Comparison of ENCODE assay signal across 8 cellular contexts in the genomic region with DNA sequence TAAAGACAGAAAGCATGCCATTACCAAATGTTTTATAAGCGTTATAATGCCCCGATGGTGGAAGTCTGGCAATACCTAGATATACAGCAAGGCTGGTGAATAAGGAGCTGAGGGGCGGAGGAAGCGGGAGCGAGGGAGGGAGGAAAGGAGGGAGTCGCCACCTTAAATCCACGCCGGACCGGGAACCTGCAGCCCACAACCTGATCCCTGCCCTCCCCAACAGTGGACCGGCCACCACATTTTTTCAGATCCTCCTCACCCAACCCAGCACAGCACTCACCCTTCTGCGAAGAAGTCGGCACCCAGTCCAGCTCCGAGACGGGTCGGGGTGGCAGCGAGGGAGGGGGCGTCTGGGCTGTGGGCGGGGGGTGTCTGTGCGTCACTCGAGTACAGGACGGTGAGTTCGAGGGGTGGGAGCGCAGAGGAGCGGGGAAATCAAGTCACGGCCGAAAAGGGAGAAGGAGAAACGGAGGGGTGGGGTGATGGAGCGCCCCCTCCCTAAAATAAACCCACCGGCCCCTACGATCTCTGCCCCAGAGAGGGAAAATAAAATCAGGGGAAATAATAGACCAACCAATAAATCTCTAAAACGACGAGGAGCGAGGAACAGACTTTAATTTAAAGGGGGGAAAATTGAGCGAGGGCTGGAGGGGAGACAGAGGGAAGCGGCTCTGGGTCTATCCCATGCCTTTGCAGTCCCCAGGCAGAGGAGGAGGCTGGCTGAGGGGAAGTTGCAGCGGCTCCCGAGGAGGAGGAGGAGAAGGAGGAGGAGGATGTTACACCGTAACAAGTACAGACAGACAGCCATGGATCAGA.
DNase-seq lines count a peak whose midpoint lies in the region; ATAC-seq, FAIRE-seq and TF ChIP-seq lines count a peak whose summit lies in the region.

No MANE protein-coding gene starts in this region.

- no peaks in the 10 kb centered on the region for H3K36me3 ChIP-seq in OCI-LY1 (ENCODE audit: insufficient read depth, low read length)

- peak; percentile 28 for FAIRE-seq in GM12891 (lab: Jason Lieb, UNC)

- no peak overlapping the region for H2AFZ ChIP-seq in OCI-LY1 (ENCODE audit: low read length)

- peaks cover 13 to 32% (median 26%) of the 10 kb centered on the region in 4 donors for H3K4me1 Mint-ChIP-seq in naive thymus-derived CD8-positive, alpha-beta T cell

- H3K9me3 Mint-ChIP-seq in naive thymus-derived CD8-positive, alpha-beta T cell, result no peaks in the 10 kb centered on the region

- H3K27me3 ChIP-seq in OCI-LY1 (ENCODE audit: insufficient read depth, low read length), result no peaks in the 10 kb centered on the region

- H3K27me3 Mint-ChIP-seq in naive thymus-derived CD8-positive, alpha-beta T cell, result no peaks in the 10 kb centered on the region

- no peak for TF ChIP-seq POLR2A in GM12891 (IDR thresholded peaks at IDR 0.05; ENCODE audit: low read depth, low read length)

- H4K20me1 ChIP-seq in OCI-LY1 (ENCODE audit: insufficient read depth, low read length), result no peaks in the 10 kb centered on the region

- POLR2A ChIA-PET in naive thymus-derived CD8-positive, alpha-beta T cell (lab: Charles Lee), result interaction anchor here (0.6 to 7.0 kb wide), 31 partner anchors 9 to 226 kb away, joined by 3 to 277 read pairs (median 7); a partner anchor contains a TSS

- no peak for ATAC-seq in naive thymus-derived CD8-positive, alpha-beta T cell
- ATAC-seq in HG02642 (IDR thresholded peaks at IDR 0.05; ENCODE audit: poor library complexity, unreplicated experiment), result no peak

- H3K27ac Mint-ChIP-seq in naive thymus-derived CD8-positive, alpha-beta T cell, result peak overlapping the region; percentile 91 to 99 (median 96)

- H3K27ac ChIP-seq in OCI-LY1 (ENCODE audit: low read depth, low read length, poor library complexity, severe bottlenecking) (peak overlapping the region; percentile 92), temporal lobe (ENCODE audit: low read depth, low read length) (peak overlapping the region; percentile 92)

- peak overlapping the region; percentile 98 for H3K9ac ChIP-seq in OCI-LY1 (ENCODE audit: low read length)

- 0 out of 2 replicates have a peak, but pooled peaks cover 2% of the 10 kb centered on the region for H3F3A ChIP-seq in OCI-LY1 (ENCODE audit: insufficient read depth, low read length)

- H3K79me2 ChIP-seq in OCI-LY1 (ENCODE audit: insufficient read depth, low read length), result peaks cover 37% of the 10 kb centered on the region

- DNase-seq in GM12891 (ENCODE audit: insufficient read length, low spot score) (no peak), fibroblast of pulmonary artery (ENCODE audit: low read depth) (peak; percentile 50), NCI-H1930 (lab: John Stamatoyannopoulos, UW) (no peak)
- peak; percentile 15 for DNase-seq in activated effector memory CD4-positive, alpha-beta T cell treated with Interleukin-2 at 50 U/mL for 16 hours
- peak in 9 of 10 donors; percentile 11 to 76 (median 33) for DNase-seq in naive thymus-derived CD8-positive, alpha-beta T cell

- H3K9me3 ChIP-seq in OCI-LY1 (ENCODE audit: low read length), result no peaks in the 10 kb centered on the region

- H3K4me2 ChIP-seq in OCI-LY1 (ENCODE audit: low read length), result peak overlapping the region; percentile 79

- peak overlapping the region; percentile 94 for H3K4me3 ChIP-seq in OCI-LY1 (ENCODE audit: low read depth, low read length, poor library complexity, severe bottlenecking)
- H3K4me3 ChIP-seq in fibroblast of pulmonary artery (replicated peaks; ENCODE audit: low read depth, low read length), result peak overlapping the region; percentile 85

- no peaks in the 10 kb centered on the region for H3K9me2 ChIP-seq in OCI-LY1 (ENCODE audit: low read depth, low read length)

- no peaks in the 10 kb centered on the region for H3K36me3 Mint-ChIP-seq in naive thymus-derived CD8-positive, alpha-beta T cell

- TF ChIP-seq CTCF in OCI-LY1 (IDR thresholded peaks at IDR 0.05; ENCODE audit: low read length), result no peak; the same call in none of the 2 replicates
- TF ChIP-seq CTCF in fibroblast of pulmonary artery (IDR thresholded peaks at IDR 0.05; ENCODE audit: low read length, missing control alignments), result no peak

- peaks cover 51% of the 10 kb centered on the region for H3K4me1 ChIP-seq in OCI-LY1 (ENCODE audit: insufficient read depth, low read length, severe bottlenecking)

- peak overlapping the region; percentile 88 to 100 (median 98) for H3K4me3 Mint-ChIP-seq in naive thymus-derived CD8-positive, alpha-beta T cell

TF ChIP-seq in GM12891, 5 proteins besides CTCF, POLR2A, EP300 and RAD21:
- TF ChIP-seq POLR2AphosphoS5 (IDR thresholded peaks at IDR 0.05; ENCODE audit: low read depth, low read length) (no peak), POU2F2 (IDR thresholded peaks at IDR 0.05; ENCODE audit: low read depth, low read length) (no peak), SPI1 (IDR thresholded peaks at IDR 0.05; ENCODE audit: low read depth, low read length) (no peak), TAF1 (IDR thresholded peaks at IDR 0.05; ENCODE audit: low read depth, low read length) (no peak), PAX5 (IDR thresholded peaks at IDR 0.05; ENCODE audit: insufficient read depth, low read length, severe bottlenecking) (no peak)

Comparison
In these comparisons a context has a peak if more than half of its experiments do, and no peak if none do; other contexts are left out.
1. DNase-seq: peak in activated effector memory CD4-positive, alpha-beta T cell treated with Interleukin-2 at 50 U/mL for 16 hours (single experiment), fibroblast of pulmonary artery (single experiment) and naive thymus-derived CD8-positive, alpha-beta T cell (9 of 10); none in GM12891 (single experiment) and NCI-H1930 (0 of 2).